ENCODE assay signal across 8 cellular contexts in the genomic region with DNA sequence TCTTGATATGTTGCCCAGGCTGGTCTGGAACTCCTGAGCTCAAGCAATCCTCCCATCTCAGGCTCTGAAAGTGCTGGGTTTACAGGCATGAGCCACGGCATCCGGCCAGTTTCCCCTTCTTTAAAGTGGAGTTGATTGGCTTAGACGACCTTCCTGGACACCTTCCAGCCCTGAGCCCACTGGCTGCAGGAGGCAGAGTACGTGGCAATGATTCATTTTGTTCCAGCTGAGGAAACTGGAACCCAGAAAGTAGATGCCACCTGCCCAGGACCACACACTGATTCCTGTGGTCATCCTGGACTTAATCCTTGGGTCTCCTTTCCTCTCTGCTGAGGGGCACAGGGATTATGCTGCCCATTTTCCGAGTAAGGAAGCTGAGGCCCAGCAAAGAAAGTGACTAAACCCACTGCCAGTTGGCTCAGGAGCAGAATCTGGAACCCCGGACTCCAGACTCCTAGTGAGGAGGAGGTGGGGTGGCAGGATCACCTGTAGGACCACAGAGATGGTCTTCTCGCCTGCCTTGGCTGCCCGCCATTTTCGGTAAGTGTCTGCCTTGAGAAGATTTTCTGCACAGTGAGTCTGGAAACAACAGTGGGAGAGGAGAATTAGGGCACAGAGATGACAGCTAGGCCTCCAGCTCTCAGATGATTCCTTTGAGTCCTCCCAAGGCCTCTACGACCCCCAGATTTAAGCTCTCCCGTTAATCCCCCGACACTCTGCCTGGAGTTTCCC. TPM values are rescaled to one million over a fixed set of nuclear protein-coding genes. Genes with fewer than 3 reads are reported as not detected.
DNase-seq lines count a peak whose midpoint lies in the region; ATAC-seq and TF ChIP-seq lines count a peak whose summit lies in the region.

No MANE protein-coding gene starts in this region.

- 22 to 24% methylated on average over 11 to 12 of the region's 12 CpGs for WGBS in esophagus squamous epithelium, 2 donors
- 28 to 32% (median 29%) methylated on average over 12 of the region's 12 CpGs for WGBS in psoas muscle, 3 donors

- no peak for TF ChIP-seq CTCF in esophagus squamous epithelium (IDR thresholded peaks at IDR 0.05)
- TF ChIP-seq CTCF in psoas muscle (IDR thresholded peaks at IDR 0.05): no peak

- ATAC-seq in psoas muscle (no peak), GM19351 (IDR thresholded peaks at IDR 0.05; ENCODE audit: unreplicated experiment) (no peak), GM21360 (IDR thresholded peaks at IDR 0.05; ENCODE audit: unreplicated experiment) (no peak)

- H3K27me3 ChIP-seq in esophagus squamous epithelium (no peaks in the 10 kb centered on the region), psoas muscle (ENCODE audit: insufficient read depth in 3 of 3, low read length in 2 of 3) (no peaks in the 10 kb centered on the region)

- H3K9ac ChIP-seq in SK-N-MC (ENCODE audit: insufficient read length): peak overlapping the region; percentile 84

- peaks cover 14 to 39% (median 18%) of the 10 kb centered on the region in 3 donors for H3K4me1 ChIP-seq in esophagus squamous epithelium
- H3K4me1 ChIP-seq in psoas muscle: peaks cover 12% of the 10 kb centered on the region

- intact Hi-C loops in esophagus squamous epithelium (cut with DNase I) (no loop called here), psoas muscle (cut with DNase I) (no loop called here)

- 0 out of 2 replicates have a peak overlapping the region, but pooled peaks have one; percentile 14 for H3K27ac ChIP-seq in SK-N-MC
- peak overlapping the region; percentile 85 to 97 (median 90) for H3K27ac ChIP-seq in esophagus squamous epithelium
- peak overlapping the region; percentile 86 for H3K27ac ChIP-seq in psoas muscle

- TF ChIP-seq POLR2A in esophagus squamous epithelium (IDR thresholded peaks at IDR 0.05): no peak

- H3K9me3 ChIP-seq in SK-N-MC (ENCODE audit: low read depth, low read length) (no peaks in the 10 kb centered on the region), esophagus squamous epithelium (no peaks in the 10 kb centered on the region), psoas muscle (no peaks in the 10 kb centered on the region)

- peak; percentile 28 for DNase-seq in DMS 273 (lab: John Stamatoyannopoulos, UW; ENCODE audit: unreplicated experiment)
- DNase-seq in DMS 273 treated with DMSO at 0.1 percent for 48 hours (lab: John Stamatoyannopoulos, UW): no peak
- DNase-seq in SK-N-MC (ENCODE audit: low read depth, low spot score): no peak
- DNase-seq in esophagus squamous epithelium (lab: John Stamatoyannopoulos, UW): no peak
- DNase-seq in psoas muscle: no peak
- no peak for DNase-seq in NCI-H2107 (lab: John Stamatoyannopoulos, UW)

- H3K4me3 ChIP-seq in SK-N-MC (peak overlapping the region; percentile 80), esophagus squamous epithelium (peak overlapping the region; percentile 52 to 92 (median 78)), psoas muscle (peak overlapping the region; percentile 97)

- no peaks in the 10 kb centered on the region; the same call in 1 of the 2 replicates for H3K36me3 ChIP-seq in SK-N-MC (ENCODE audit: insufficient read depth, low read length)
- H3K36me3 ChIP-seq in esophagus squamous epithelium: peaks cover 0 to 21% (median 0%) of the 10 kb centered on the region in 3 donors
- peaks cover 0 to 33% of the 10 kb centered on the region in 2 donors for H3K36me3 ChIP-seq in psoas muscle (ENCODE audit: insufficient read depth in 1 of 2, low read depth in 1 of 2)

RNA-seq across cellular contexts. Expression of a gene that starts 0.7 kb away (rescaled TPM):
- 10 to 100 TPM; 12.3 to 23.8 (median 18.6) TPM for total RNA-seq in esophagus squamous epithelium
- total RNA-seq in psoas muscle: 10 to 100 TPM; 12.7 to 22.1 (median 14.8) TPM
- 10 to 100 TPM; 13.5 to 21.6 (median 14.1) TPM for polyA plus RNA-seq in psoas muscle

RNA-seq across cellular contexts. Expression of a gene that starts 1.0 kb away (rescaled TPM):
- 10 to 100 TPM in 2 of 4 donors, 1 to 10 TPM in 2; 1.9 to 23.3 (median 9.3) TPM for total RNA-seq in esophagus squamous epithelium
- 1 to 10 TPM in 1 of 4 donors, under 1 TPM in 2, not detected in 1; 0.66 to 1.1 (median 0.86) TPM for total RNA-seq in psoas muscle
- 1 to 10 TPM in 1 of 3 donors, under 1 TPM in 2; 0.66 to 1.3 (median 0.90) TPM for polyA plus RNA-seq in psoas muscle

RNA-seq across cellular contexts. Expression of a gene that starts 21.3 kb away (rescaled TPM):
- total RNA-seq in esophagus squamous epithelium (10 to 100 TPM in 3 of 4 donors, 1 to 10 TPM in 1; 9.6 to 18.4 (median 15.1) TPM), psoas muscle (10 to 100 TPM; 16.3 to 26.9 (median 22.4) TPM)
- polyA plus RNA-seq in psoas muscle: 10 to 100 TPM in 2 of 3 donors, 1 to 10 TPM in 1; 5.5 to 23.3 (median 11.9) TPM

RNA-seq across cellular contexts. Expression of a gene that starts 21.8 kb away (rescaled TPM):
- total RNA-seq in esophagus squamous epithelium (10 to 100 TPM in 2 of 4 donors, 1 to 10 TPM in 2; 4.2 to 16.8 (median 10.0) TPM), psoas muscle (10 to 100 TPM; 10.3 to 16.2 (median 15.9) TPM)
- polyA plus RNA-seq in psoas muscle: 10 to 100 TPM; 14.6 to 22.7 (median 22.4) TPM

RNA-seq across cellular contexts. Expression of a gene that starts 37.3 kb away (rescaled TPM):
- total RNA-seq in esophagus squamous epithelium (under 1 TPM in 1 of 4 donors, not detected in 3; 0.38 TPM), psoas muscle (under 1 TPM in 3 of 4 donors, not detected in 1; 0.12 to 0.34 (median 0.19) TPM)
- 1 to 10 TPM in 1 of 3 donors, under 1 TPM in 2; 0.10 to 1.1 (median 0.52) TPM for polyA plus RNA-seq in psoas muscle

Comparison
In these comparisons a context has a peak if more than half of its experiments do, and no peak if none do; other contexts are left out.
1. H3K27ac ChIP-seq: peak in every context shown above with its lines; median percentile 90 in esophagus squamous epithelium; 86 in psoas muscle; 14 in SK-N-MC.